ENCODE assay signal across 8 cellular contexts in genomic region chr20:5608448-5609161, GRCh38. TPM values are rescaled to one million over a fixed set of nuclear protein-coding genes. Genes with fewer than 3 reads are reported as not detected.
A peak's percentile ranks its signal among the peaks of the same experiment; 100 is the strongest.
DNase-seq lines count a peak whose midpoint lies in the region; ATAC-seq lines count a peak whose summit lies in the region.

No MANE protein-coding gene starts in this region.

- H3K9ac ChIP-seq in BLaER1 = peak overlapping the region; percentile 97

- H3K27me3 ChIP-seq in BLaER1 = no peaks in the 10 kb centered on the region

- H3K27ac Mint-ChIP-seq in IgD-negative memory B cell = peak overlapping the region; percentile 94 to 100 (median 98)
- peak overlapping the region; percentile 74 for H3K27ac Mint-ChIP-seq in activated naive CD8-positive, alpha-beta T cell treated with anti-CD3 and anti-CD28 coated beads, Interleukin-2, amount 50 U/mL, for 24 hours

- peak overlapping the region; percentile 85 for H3K4me2 ChIP-seq in BLaER1

- no peaks in the 10 kb centered on the region for H3K9me3 Mint-ChIP-seq in IgD-negative memory B cell
- no peaks in the 10 kb centered on the region for H3K9me3 Mint-ChIP-seq in activated naive CD8-positive, alpha-beta T cell treated with anti-CD3 and anti-CD28 coated beads, Interleukin-2, amount 50 U/mL, for 24 hours

- H4K20me1 ChIP-seq in BLaER1 = peaks cover 59% of the 10 kb centered on the region

- no peaks in the 10 kb centered on the region for H3K27me3 Mint-ChIP-seq in IgD-negative memory B cell
- H3K27me3 Mint-ChIP-seq in activated naive CD8-positive, alpha-beta T cell treated with anti-CD3 and anti-CD28 coated beads, Interleukin-2, amount 50 U/mL, for 24 hours = no peaks in the 10 kb centered on the region

- peak overlapping the region; percentile 97; the same call in 1 of the 2 replicates for H3K27ac ChIP-seq in BLaER1

- no peak for DNase-seq in activated naive CD8-positive, alpha-beta T cell treated with anti-CD3 and anti-CD28 coated beads, Interleukin-2, amount 50 U/mL, for 24 hours
- DNase-seq in lung microvascular endothelial cell (ENCODE audit: low read depth in 2 of 2) = peak; percentile 39 to 63
- DNase-seq in NCI-H2227 (lab: John Stamatoyannopoulos, UW; ENCODE audit: unreplicated experiment) = no peak
- no peak for DNase-seq in NCI-H2081 (lab: John Stamatoyannopoulos, UW)
- no peak for DNase-seq in NK-92 (lab: John Stamatoyannopoulos, UW; ENCODE audit: unreplicated experiment)

- peak overlapping the region; percentile 96 to 100 (median 98) for H3K4me3 Mint-ChIP-seq in IgD-negative memory B cell
- H3K4me3 Mint-ChIP-seq in activated naive CD8-positive, alpha-beta T cell treated with anti-CD3 and anti-CD28 coated beads, Interleukin-2, amount 50 U/mL, for 24 hours = peak overlapping the region; percentile 97

- H3K4me1 Mint-ChIP-seq in IgD-negative memory B cell = peaks cover 42 to 48% (median 47%) of the 10 kb centered on the region in 3 donors
- peaks cover 64% of the 10 kb centered on the region for H3K4me1 Mint-ChIP-seq in activated naive CD8-positive, alpha-beta T cell treated with anti-CD3 and anti-CD28 coated beads, Interleukin-2, amount 50 U/mL, for 24 hours

- no peak for ATAC-seq in activated naive CD8-positive, alpha-beta T cell treated with anti-CD3 and anti-CD28 coated beads, Interleukin-2, amount 50 U/mL, for 24 hours
- no peak for ATAC-seq in GM21390 (IDR thresholded peaks at IDR 0.05; ENCODE audit: unreplicated experiment)

- no peaks in the 10 kb centered on the region for H3K36me3 Mint-ChIP-seq in IgD-negative memory B cell
- peaks cover 31% of the 10 kb centered on the region for H3K36me3 Mint-ChIP-seq in activated naive CD8-positive, alpha-beta T cell treated with anti-CD3 and anti-CD28 coated beads, Interleukin-2, amount 50 U/mL, for 24 hours (ENCODE audit: low read depth)

- no peaks in the 10 kb centered on the region for H3K9me3 ChIP-seq in BLaER1

- H3K4me3 ChIP-seq in BLaER1 = peak overlapping the region; percentile 87

- peaks cover 62% of the 10 kb centered on the region for H3K4me1 ChIP-seq in BLaER1

- 0 out of 2 replicates have a peak, but pooled peaks cover 4% of the 10 kb centered on the region for H3K36me3 ChIP-seq in BLaER1

RNA-seq across cellular contexts. Expression of gene GPCPD1, which starts 2.2 kb away (rescaled TPM):
- 48.0 TPM for polyA plus RNA-seq in IgD-negative memory B cell
- total RNA-seq in lung microvascular endothelial cell = 7.8 and 11.1 TPM in 2 replicates

Comparison
In these comparisons a context has a peak if more than half of its experiments do, and no peak if none do; other contexts are left out.
1. DNase-seq: peak in lung microvascular endothelial cell (2 of 2); none in activated naive CD8-positive, alpha-beta T cell treated with anti-CD3 and anti-CD28 coated beads, Interleukin-2, amount 50 U/mL, for 24 hours (single experiment), NCI-H2227 (single experiment), NCI-H2081 (0 of 2) and NK-92 (single experiment).